Comparison of ENCODE assay signal across 1 cellular context in the genomic region with DNA sequence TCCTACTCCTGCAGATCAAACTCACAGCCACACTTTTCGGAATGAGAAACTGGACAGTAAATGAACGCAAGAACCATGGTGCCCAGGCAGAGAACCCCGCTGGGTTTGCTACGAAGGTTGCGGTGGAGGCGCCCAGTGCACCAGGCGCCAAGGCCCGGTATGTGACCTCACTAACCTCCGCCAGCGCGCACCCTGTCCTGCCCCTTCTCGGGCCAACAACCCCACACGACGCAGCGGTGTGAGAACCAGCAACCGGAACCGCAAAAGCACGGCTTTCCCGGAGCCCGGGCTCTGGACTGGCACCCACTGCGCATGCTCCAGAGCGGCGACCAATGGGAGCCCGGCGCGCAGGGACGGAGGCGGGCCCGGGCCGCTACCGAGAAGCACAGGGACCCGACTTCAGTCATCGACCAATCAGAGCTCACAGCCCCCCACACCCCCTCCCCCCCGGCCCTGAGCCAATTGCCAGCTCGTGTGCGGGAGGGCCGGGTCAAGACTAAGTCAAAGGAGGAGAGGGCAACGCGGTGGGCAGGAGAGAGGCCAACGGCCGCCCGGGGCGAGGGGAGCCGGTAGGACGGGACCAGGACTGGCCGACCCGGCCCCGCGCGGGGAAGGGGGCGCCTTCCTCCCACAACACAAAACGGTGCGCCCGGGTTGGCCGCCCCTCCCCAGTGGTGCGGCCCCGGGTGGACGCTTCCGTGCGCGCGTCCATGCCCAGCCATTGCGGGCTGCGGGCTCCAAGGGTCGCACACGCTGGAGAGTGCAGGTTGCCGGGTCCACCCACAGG.
TF ChIP-seq lines count a peak whose summit lies in the region.

No MANE protein-coding gene starts in this region.

TF ChIP-seq in HepG2, 621 proteins besides CTCF, POLR2A, EP300 and RAD21 (continued from another document and continues in another):
- TF ChIP-seq, protein P1, sequence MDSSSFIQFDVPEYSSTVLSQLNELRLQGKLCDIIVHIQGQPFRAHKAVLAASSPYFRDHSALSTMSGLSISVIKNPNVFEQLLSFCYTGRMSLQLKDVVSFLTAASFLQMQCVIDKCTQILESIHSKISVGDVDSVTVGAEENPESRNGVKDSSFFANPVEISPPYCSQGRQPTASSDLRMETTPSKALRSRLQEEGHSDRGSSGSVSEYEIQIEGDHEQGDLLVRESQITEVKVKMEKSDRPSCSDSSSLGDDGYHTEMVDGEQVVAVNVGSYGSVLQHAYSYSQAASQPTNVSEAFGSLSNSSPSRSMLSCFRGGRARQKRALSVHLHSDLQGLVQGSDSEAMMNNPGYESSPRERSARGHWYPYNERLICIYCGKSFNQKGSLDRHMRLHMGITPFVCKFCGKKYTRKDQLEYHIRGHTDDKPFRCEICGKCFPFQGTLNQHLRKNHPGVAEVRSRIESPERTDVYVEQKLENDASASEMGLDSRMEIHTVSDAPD (CRISPR knock-in tag; IDR thresholded peaks at IDR 0.05): no peak
- no peak; the same call in 1 of the 2 replicates for TF ChIP-seq IRF2 (CRISPR knock-in tag; IDR thresholded peaks at IDR 0.05)
- peak; percentile 13 for TF ChIP-seq YY1 (IDR thresholded peaks at IDR 0.05; ENCODE audit: insufficient read depth, insufficient replicate concordance, low read depth, low read length)
- no peak; the same call in 1 of the 2 replicates for TF ChIP-seq SRY (CRISPR knock-in tag; IDR thresholded peaks at IDR 0.05)
- no peak for TF ChIP-seq ARID3A (IDR thresholded peaks at IDR 0.05; ENCODE audit: low read depth, low read length)
- TF ChIP-seq MYNN (CRISPR knock-in tag; IDR thresholded peaks at IDR 0.05; ENCODE audit: low read depth): no peak
- TF ChIP-seq MEF2D (CRISPR knock-in tag; IDR thresholded peaks at IDR 0.05): no peak
- TF ChIP-seq ZNF160 (CRISPR knock-in tag; IDR thresholded peaks at IDR 0.05): no peak
- TF ChIP-seq FOXK1 (CRISPR knock-in tag; IDR thresholded peaks at IDR 0.05; ENCODE audit: borderline replicate concordance, low read depth): no peak
- no peak for TF ChIP-seq ZNF550 (CRISPR knock-in tag; IDR thresholded peaks at IDR 0.05; ENCODE audit: borderline replicate concordance)
- no peak for TF ChIP-seq THYN1 (CRISPR knock-in tag; IDR thresholded peaks at IDR 0.05; ENCODE audit: borderline replicate concordance, low read depth)
- no peak for TF ChIP-seq ZNF121 (CRISPR knock-in tag; IDR thresholded peaks at IDR 0.05)
- no peak for TF ChIP-seq ZNF354B (CRISPR knock-in tag; IDR thresholded peaks at IDR 0.05)
- TF ChIP-seq ZNF704 (CRISPR knock-in tag; IDR thresholded peaks at IDR 0.05; ENCODE audit: borderline replicate concordance): no peak
- no peak for TF ChIP-seq ZSCAN30 (CRISPR knock-in tag; IDR thresholded peaks at IDR 0.05)
- TF ChIP-seq, protein P2, sequence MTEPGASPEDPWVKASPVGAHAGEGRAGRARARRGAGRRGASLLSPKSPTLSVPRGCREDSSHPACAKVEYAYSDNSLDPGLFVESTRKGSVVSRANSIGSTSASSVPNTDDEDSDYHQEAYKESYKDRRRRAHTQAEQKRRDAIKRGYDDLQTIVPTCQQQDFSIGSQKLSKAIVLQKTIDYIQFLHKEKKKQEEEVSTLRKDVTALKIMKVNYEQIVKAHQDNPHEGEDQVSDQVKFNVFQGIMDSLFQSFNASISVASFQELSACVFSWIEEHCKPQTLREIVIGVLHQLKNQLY (CRISPR knock-in tag; IDR thresholded peaks at IDR 0.05): no peak
- TF ChIP-seq ZMYM4 (CRISPR knock-in tag; IDR thresholded peaks at IDR 0.05): peak; percentile 66
- TF ChIP-seq XRCC5 (optimal IDR thresholded peaks at IDR 0.05; ENCODE audit: low read length): no peak
- no peak for TF ChIP-seq ZNF503 (CRISPR knock-in tag; IDR thresholded peaks at IDR 0.05)
- peak; percentile 21; the same call in 1 of the 2 replicates for TF ChIP-seq FOXO1 (CRISPR knock-in tag; IDR thresholded peaks at IDR 0.05)
- no peak for TF ChIP-seq CEBPB (IDR thresholded peaks at IDR 0.05; ENCODE audit: borderline replicate concordance, low read depth, low read length)
- TF ChIP-seq ZBTB42 (CRISPR knock-in tag; IDR thresholded peaks at IDR 0.05): no peak
- 0 out of 2 replicates have a peak, but pooled peaks have one; percentile 25 for TF ChIP-seq SNAPC4 (CRISPR knock-in tag; IDR thresholded peaks at IDR 0.05)
- TF ChIP-seq KDM5B (CRISPR knock-in tag; IDR thresholded peaks at IDR 0.05; ENCODE audit: borderline replicate concordance): peak; percentile 74; the same call in 1 of the 2 replicates
- TF ChIP-seq U2AF1 (optimal IDR thresholded peaks at IDR 0.05; ENCODE audit: low read depth, low read length): no peak
- TF ChIP-seq GLMP (CRISPR knock-in tag; IDR thresholded peaks at IDR 0.05; ENCODE audit: borderline replicate concordance): no peak
- no peak for TF ChIP-seq REXO4 (CRISPR knock-in tag; IDR thresholded peaks at IDR 0.05; ENCODE audit: borderline replicate concordance)
- TF ChIP-seq MED1 (CRISPR knock-in tag; IDR thresholded peaks at IDR 0.05): no peak
- no peak for TF ChIP-seq HCFC1 (IDR thresholded peaks at IDR 0.05; ENCODE audit: low read depth, low read length)
- no peak for TF ChIP-seq RORA (CRISPR knock-in tag; IDR thresholded peaks at IDR 0.05)
- TF ChIP-seq ZBTB39 (CRISPR knock-in tag; IDR thresholded peaks at IDR 0.05): peak; percentile 28; the same call in 1 of the 2 replicates
- no peak for TF ChIP-seq KLF12 (CRISPR knock-in tag; IDR thresholded peaks at IDR 0.05; ENCODE audit: borderline replicate concordance)
- TF ChIP-seq KDM3A (CRISPR knock-in tag; IDR thresholded peaks at IDR 0.05; ENCODE audit: low read depth): peak; percentile 69; the same call in 1 of the 2 replicates
- TF ChIP-seq KLF13 (CRISPR knock-in tag; IDR thresholded peaks at IDR 0.05): no peak
- TF ChIP-seq, protein P3, sequence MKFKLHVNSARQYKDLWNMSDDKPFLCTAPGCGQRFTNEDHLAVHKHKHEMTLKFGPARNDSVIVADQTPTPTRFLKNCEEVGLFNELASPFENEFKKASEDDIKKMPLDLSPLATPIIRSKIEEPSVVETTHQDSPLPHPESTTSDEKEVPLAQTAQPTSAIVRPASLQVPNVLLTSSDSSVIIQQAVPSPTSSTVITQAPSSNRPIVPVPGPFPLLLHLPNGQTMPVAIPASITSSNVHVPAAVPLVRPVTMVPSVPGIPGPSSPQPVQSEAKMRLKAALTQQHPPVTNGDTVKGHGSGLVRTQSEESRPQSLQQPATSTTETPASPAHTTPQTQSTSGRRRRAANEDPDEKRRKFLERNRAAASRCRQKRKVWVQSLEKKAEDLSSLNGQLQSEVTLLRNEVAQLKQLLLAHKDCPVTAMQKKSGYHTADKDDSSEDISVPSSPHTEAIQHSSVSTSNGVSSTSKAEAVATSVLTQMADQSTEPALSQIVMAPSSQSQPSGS (CRISPR knock-in tag; IDR thresholded peaks at IDR 0.05): no peak
- TF ChIP-seq, protein P4, sequence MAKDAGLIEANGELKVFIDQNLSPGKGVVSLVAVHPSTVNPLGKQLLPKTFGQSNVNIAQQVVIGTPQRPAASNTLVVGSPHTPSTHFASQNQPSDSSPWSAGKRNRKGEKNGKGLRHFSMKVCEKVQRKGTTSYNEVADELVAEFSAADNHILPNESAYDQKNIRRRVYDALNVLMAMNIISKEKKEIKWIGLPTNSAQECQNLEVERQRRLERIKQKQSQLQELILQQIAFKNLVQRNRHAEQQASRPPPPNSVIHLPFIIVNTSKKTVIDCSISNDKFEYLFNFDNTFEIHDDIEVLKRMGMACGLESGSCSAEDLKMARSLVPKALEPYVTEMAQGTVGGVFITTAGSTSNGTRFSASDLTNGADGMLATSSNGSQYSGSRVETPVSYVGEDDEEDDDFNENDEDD (CRISPR knock-in tag; IDR thresholded peaks at IDR 0.05; ENCODE audit: borderline replicate concordance): peak; percentile 61; the same call in 1 of the 2 replicates
- no peak for TF ChIP-seq JARID2 (CRISPR knock-in tag; IDR thresholded peaks at IDR 0.05; ENCODE audit: insufficient replicate concordance)
- no peak for TF ChIP-seq ZNF615 (CRISPR knock-in tag; IDR thresholded peaks at IDR 0.05; ENCODE audit: borderline replicate concordance)
